Comparison of ENCODE assay signal across 8 cellular contexts in genomic region chr6:137234505-137234863, GRCh38. TPM values are rescaled to one million over a fixed set of nuclear protein-coding genes. Genes with fewer than 3 reads are reported as not detected.
DNase-seq lines count a peak whose midpoint lies in the region; ATAC-seq and TF ChIP-seq lines count a peak whose summit lies in the region.

No MANE protein-coding gene starts in this region.

- peaks cover 8 to 21% of the 10 kb centered on the region in 2 donors for H3K4me1 ChIP-seq in gastrocnemius medialis

- in situ Hi-C loops in gastrocnemius medialis (cut with MboI; ENCODE audit: low sequenced_read_pairs in 4 of 4), result no loop called here

- TF ChIP-seq POLR2A in gastrocnemius medialis (IDR thresholded peaks at IDR 0.05), result no peak

- ATAC-seq in activated CD8-positive, alpha-beta memory T cell treated with anti-CD3 and anti-CD28 coated beads, Interleukin-2, amount 10 ng/mL, durations not matched to agents 7 days and 5 days, result peak; percentile 87
- ATAC-seq in gastrocnemius medialis, result no peak
- no peak for ATAC-seq in GM19467 (IDR thresholded peaks at IDR 0.05; ENCODE audit: unreplicated experiment)

- H3K27ac ChIP-seq in HL-60 (replicated peaks), result peak overlapping the region; percentile 40
- peak overlapping the region; percentile 61 to 68 (median 65) for H3K27ac ChIP-seq in gastrocnemius medialis

- no peaks in the 10 kb centered on the region for H3K27me3 Mint-ChIP-seq in activated CD8-positive, alpha-beta memory T cell treated with anti-CD3 and anti-CD28 coated beads, Interleukin-2, amount 10 ng/mL, durations not matched to agents 7 days and 5 days
- peaks cover 4% of the 10 kb centered on the region for H3K27me3 Mint-ChIP-seq in activated naive CD8-positive, alpha-beta T cell treated with anti-CD3 and anti-CD28 coated beads for 36 hours

- no peaks in the 10 kb centered on the region for H3K9me3 Mint-ChIP-seq in activated CD8-positive, alpha-beta memory T cell treated with anti-CD3 and anti-CD28 coated beads, Interleukin-2, amount 10 ng/mL, durations not matched to agents 7 days and 5 days (ENCODE audit: low read depth)
- peaks cover 7% of the 10 kb centered on the region for H3K9me3 Mint-ChIP-seq in activated naive CD8-positive, alpha-beta T cell treated with anti-CD3 and anti-CD28 coated beads for 36 hours

- H3K36me3 Mint-ChIP-seq in activated CD8-positive, alpha-beta memory T cell treated with anti-CD3 and anti-CD28 coated beads, Interleukin-2, amount 10 ng/mL, durations not matched to agents 7 days and 5 days, result peaks cover 10% of the 10 kb centered on the region
- H3K36me3 Mint-ChIP-seq in activated naive CD8-positive, alpha-beta T cell treated with anti-CD3 and anti-CD28 coated beads for 36 hours, result peaks cover 3% of the 10 kb centered on the region

- intact Hi-C loops in gastrocnemius medialis (cut with DNase I; ENCODE audit: low total_unique reads), result no loop called here

- no peak for DNase-seq in activated CD8-positive, alpha-beta memory T cell treated with anti-CD3 and anti-CD28 coated beads, Interleukin-2, amount 10 ng/mL, durations not matched to agents 7 days and 5 days
- no peak for DNase-seq in activated CD8-positive, alpha-beta memory T cell treated with anti-CD3 and anti-CD28 coated beads, Interleukin-2, amount 50 U/mL, for 4 hours
- peak; percentile 57 to 65 for DNase-seq in HL-60 (ENCODE audit: low read depth in 1 of 2, low spot score in 1 of 2)
- peak; percentile 14 for DNase-seq in activated naive CD8-positive, alpha-beta T cell treated with anti-CD3 and anti-CD28 coated beads for 36 hours
- DNase-seq in gastrocnemius medialis, result no peak
- no peak for DNase-seq in NCI-H2171 treated with DMSO at 0.1 percent for 48 hours (lab: John Stamatoyannopoulos, UW)
- no peak for DNase-seq in GOT3 (lab: John Stamatoyannopoulos, UW)

- H3K27me3 ChIP-seq in HL-60 (ENCODE audit: insufficient read depth, poor library complexity, severe bottlenecking) (no peaks in the 10 kb centered on the region), gastrocnemius medialis (no peaks in the 10 kb centered on the region)

- H3K4me3 Mint-ChIP-seq in activated CD8-positive, alpha-beta memory T cell treated with anti-CD3 and anti-CD28 coated beads, Interleukin-2, amount 10 ng/mL, durations not matched to agents 7 days and 5 days, result no peak overlapping the region
- no peak overlapping the region for H3K4me3 Mint-ChIP-seq in activated naive CD8-positive, alpha-beta T cell treated with anti-CD3 and anti-CD28 coated beads for 36 hours

- peaks cover 27% of the 10 kb centered on the region for H3K4me1 Mint-ChIP-seq in activated CD8-positive, alpha-beta memory T cell treated with anti-CD3 and anti-CD28 coated beads, Interleukin-2, amount 10 ng/mL, durations not matched to agents 7 days and 5 days
- H3K4me1 Mint-ChIP-seq in activated naive CD8-positive, alpha-beta T cell treated with anti-CD3 and anti-CD28 coated beads for 36 hours, result peaks cover 37% of the 10 kb centered on the region

- H3K4me3 ChIP-seq in HL-60 (replicated peaks; ENCODE audit: insufficient read depth, low read length) (no peak overlapping the region), gastrocnemius medialis (no peak overlapping the region)

- H3K27ac Mint-ChIP-seq in activated CD8-positive, alpha-beta memory T cell treated with anti-CD3 and anti-CD28 coated beads, Interleukin-2, amount 10 ng/mL, durations not matched to agents 7 days and 5 days, result peak overlapping the region; percentile 56
- peak overlapping the region; percentile 65 for H3K27ac Mint-ChIP-seq in activated naive CD8-positive, alpha-beta T cell treated with anti-CD3 and anti-CD28 coated beads for 36 hours

- no peaks in the 10 kb centered on the region for H3K9me3 ChIP-seq in gastrocnemius medialis

- no peaks in the 10 kb centered on the region for H3K36me3 ChIP-seq in gastrocnemius medialis

- no peak for TF ChIP-seq CTCF in HL-60 (IDR thresholded peaks at IDR 0.05; ENCODE audit: insufficient read depth, low read length)
- no peak for TF ChIP-seq CTCF in gastrocnemius medialis (IDR thresholded peaks at IDR 0.05 in 4 of 5, conservative IDR thresholded peaks at IDR 0.05 in 1 of 5)

- CTCF ChIA-PET in activated CD8-positive, alpha-beta memory T cell treated with anti-CD3 and anti-CD28 coated beads, Interleukin-2, amount 10 ng/mL, durations not matched to agents 7 days and 5 days (lab: Charles Lee), result no interaction called here

RNA-seq across cellular contexts. Expression of gene IFNGR1, which starts 15.3 kb away (rescaled TPM):
- 10 to 100 TPM; 13.3 to 18.2 TPM for total RNA-seq in activated CD8-positive, alpha-beta memory T cell treated with anti-CD3 and anti-CD28 coated beads, Interleukin-2, amount 10 ng/mL, durations not matched to agents 7 days and 5 days
- 10 to 100 TPM; 20.5 to 22.1 TPM for total RNA-seq in activated naive CD8-positive, alpha-beta T cell treated with anti-CD3 and anti-CD28 coated beads for 36 hours
- total RNA-seq in gastrocnemius medialis, result 10 to 100 TPM; 54.7 to 97.4 (median 61.1) TPM

Comparison
In these comparisons a context has a peak if more than half of its experiments do, and no peak if none do; other contexts are left out.
1. DNase-seq: peak in HL-60 (2 of 2) and activated naive CD8-positive, alpha-beta T cell treated with anti-CD3 and anti-CD28 coated beads for 36 hours (single experiment); none in activated CD8-positive, alpha-beta memory T cell treated with anti-CD3 and anti-CD28 coated beads, Interleukin-2, amount 10 ng/mL, durations not matched to agents 7 days and 5 days (single experiment), activated CD8-positive, alpha-beta memory T cell treated with anti-CD3 and anti-CD28 coated beads, Interleukin-2, amount 50 U/mL, for 4 hours (single experiment), gastrocnemius medialis (0 of 2), NCI-H2171 treated with DMSO at 0.1 percent for 48 hours (single experiment) and GOT3 (single experiment).